ENCODE assay signal across 2 cellular contexts in the genomic region with DNA sequence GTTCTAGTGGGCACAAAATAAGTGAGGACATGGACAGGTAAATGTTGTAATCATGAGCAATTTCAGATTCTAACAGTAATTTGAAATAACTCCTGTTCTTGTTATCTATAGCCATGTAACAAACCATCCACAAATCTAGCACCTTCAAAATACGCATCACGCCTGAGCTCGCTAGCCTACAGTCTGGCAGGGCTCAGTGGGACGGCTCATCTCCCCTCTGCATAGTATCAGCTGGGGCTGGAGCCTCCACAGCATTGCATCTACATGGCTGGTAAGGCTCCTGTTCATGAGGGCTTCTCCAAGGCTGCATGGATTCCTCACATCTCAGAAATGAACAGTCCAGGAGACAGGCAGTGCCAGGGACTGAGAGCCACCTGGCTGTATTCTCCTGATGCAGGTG.
TF ChIP-seq lines count a peak whose summit lies in the region.

No MANE protein-coding gene starts in this region.

TF ChIP-seq in HepG2, 621 proteins besides CTCF, POLR2A, EP300 and RAD21 (continued from another document):
- TF ChIP-seq PRPF4 (IDR thresholded peaks at IDR 0.05; ENCODE audit: low read depth, low read length, poor library complexity, severe bottlenecking) = no peak
- TF ChIP-seq ZNF331 (CRISPR knock-in tag; IDR thresholded peaks at IDR 0.05) = peak; percentile 100
TF ChIP-seq in HepG2: peak in this region for 1.

TF ChIP-seq in SK-N-SH, 30 proteins besides CTCF, POLR2A, EP300 and RAD21 (continued from another document):
- TF ChIP-seq, protein P1, sequence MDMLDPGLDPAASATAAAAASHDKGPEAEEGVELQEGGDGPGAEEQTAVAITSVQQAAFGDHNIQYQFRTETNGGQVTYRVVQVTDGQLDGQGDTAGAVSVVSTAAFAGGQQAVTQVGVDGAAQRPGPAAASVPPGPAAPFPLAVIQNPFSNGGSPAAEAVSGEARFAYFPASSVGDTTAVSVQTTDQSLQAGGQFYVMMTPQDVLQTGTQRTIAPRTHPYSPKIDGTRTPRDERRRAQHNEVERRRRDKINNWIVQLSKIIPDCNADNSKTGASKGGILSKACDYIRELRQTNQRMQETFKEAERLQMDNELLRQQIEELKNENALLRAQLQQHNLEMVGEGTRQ (IDR thresholded peaks at IDR 0.05; ENCODE audit: borderline replicate concordance, low read depth, low read length) = no peak
- TF ChIP-seq NFIC (IDR thresholded peaks at IDR 0.05; ENCODE audit: borderline replicate concordance) (no peak), JUND (IDR thresholded peaks at IDR 0.05) (no peak), MEF2A (IDR thresholded peaks at IDR 0.05; ENCODE audit: borderline replicate concordance, low read depth) (no peak), GATA2 (CRISPR knock-in tag; IDR thresholded peaks at IDR 0.05) (no peak), RCOR1 (IDR thresholded peaks at IDR 0.05; ENCODE audit: low read length) (no peak), EZH2phosphoT487 (IDR thresholded peaks at IDR 0.05; ENCODE audit: borderline replicate concordance, low read depth) (no peak), SIN3A (IDR thresholded peaks at IDR 0.05; ENCODE audit: borderline replicate concordance, low read depth, low read length) (no peak), ELF1 (IDR thresholded peaks at IDR 0.05) (no peak), CHD2 (IDR thresholded peaks at IDR 0.05; ENCODE audit: low read length, partially characterized antibody) (no peak), TAF1 (IDR thresholded peaks at IDR 0.05; ENCODE audit: borderline replicate concordance, low read depth, low read length) (no peak), MXI1 (IDR thresholded peaks at IDR 0.05; ENCODE audit: low read depth, low read length) (no peak), FOXM1 (IDR thresholded peaks at IDR 0.05; ENCODE audit: low read depth) (no peak)
- TF ChIP-seq, protein P2, sequence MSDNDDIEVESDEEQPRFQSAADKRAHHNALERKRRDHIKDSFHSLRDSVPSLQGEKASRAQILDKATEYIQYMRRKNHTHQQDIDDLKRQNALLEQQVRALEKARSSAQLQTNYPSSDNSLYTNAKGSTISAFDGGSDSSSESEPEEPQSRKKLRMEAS (IDR thresholded peaks at IDR 0.05; ENCODE audit: low read depth) = no peak
- TF ChIP-seq, protein P3, sequence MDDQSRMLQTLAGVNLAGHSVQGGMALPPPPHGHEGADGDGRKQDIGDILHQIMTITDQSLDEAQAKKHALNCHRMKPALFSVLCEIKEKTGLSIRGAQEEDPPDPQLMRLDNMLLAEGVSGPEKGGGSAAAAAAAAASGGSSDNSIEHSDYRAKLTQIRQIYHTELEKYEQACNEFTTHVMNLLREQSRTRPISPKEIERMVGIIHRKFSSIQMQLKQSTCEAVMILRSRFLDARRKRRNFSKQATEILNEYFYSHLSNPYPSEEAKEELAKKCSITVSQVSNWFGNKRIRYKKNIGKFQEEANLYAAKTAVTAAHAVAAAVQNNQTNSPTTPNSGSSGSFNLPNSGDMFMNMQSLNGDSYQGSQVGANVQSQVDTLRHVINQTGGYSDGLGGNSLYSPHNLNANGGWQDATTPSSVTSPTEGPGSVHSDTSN (IDR thresholded peaks at IDR 0.05) = no peak
